2 cellular contexts compared by ENCODE assay signal in genomic region chr7:132377043-132377442, GRCh38.
TF ChIP-seq lines count a peak whose summit lies in the region.

No MANE protein-coding gene starts in this region.

TF ChIP-seq in SK-N-SH, 30 proteins besides CTCF, POLR2A, EP300 and RAD21:
- TF ChIP-seq PBX3 (IDR thresholded peaks at IDR 0.05) (no peak), FOXM1 (IDR thresholded peaks at IDR 0.05; ENCODE audit: low read depth) (no peak), RCOR1 (IDR thresholded peaks at IDR 0.05; ENCODE audit: low read length) (peak; percentile 29; the same call in 1 of the 2 replicates), IRF3 (IDR thresholded peaks at IDR 0.05; ENCODE audit: low read depth, low read length) (no peak), MXI1 (IDR thresholded peaks at IDR 0.05; ENCODE audit: low read depth, low read length) (no peak)

TF ChIP-seq in SK-N-SH treated with all-trans-retinoic acid at 6 μM for 48 hours, 23 proteins besides CTCF, POLR2A, EP300 and RAD21 (continued from another document):
- TF ChIP-seq BACH2 (CRISPR knock-in tag; IDR thresholded peaks at IDR 0.05; ENCODE audit: borderline replicate concordance): no peak
- no peak for TF ChIP-seq CSDC2 (CRISPR knock-in tag; IDR thresholded peaks at IDR 0.05)
